Comparison of ENCODE assay signal across 1 cellular context in genomic region chr6:131807644-131808459, GRCh38.
TF ChIP-seq lines count a peak whose summit lies in the region.

Gene ENPP1 (plus strand): TSS chr6:131808020. CDS start chr6:131808036, 16 bp downstream.

TF ChIP-seq in HepG2, 621 proteins besides CTCF, POLR2A, EP300 and RAD21 (continued from another document and continues in another):
- TF ChIP-seq E2F5 (CRISPR knock-in tag; conservative IDR thresholded peaks at IDR 0.05) (no peak), ZNF510 (CRISPR knock-in tag; IDR thresholded peaks at IDR 0.05; ENCODE audit: low read depth) (no peak), MAF1 (CRISPR knock-in tag; IDR thresholded peaks at IDR 0.05; ENCODE audit: borderline replicate concordance) (peak; percentile 65), HIC2 (CRISPR knock-in tag; IDR thresholded peaks at IDR 0.05; ENCODE audit: low read depth) (no peak), RXRA (CRISPR knock-in tag; IDR thresholded peaks at IDR 0.05) (peak; percentile 70; the same call in 1 of the 2 replicates), IRF2 (CRISPR knock-in tag; IDR thresholded peaks at IDR 0.05) (no peak; the same call in 1 of the 2 replicates), TBX3 (IDR thresholded peaks at IDR 0.05; ENCODE audit: borderline replicate concordance) (no peak), ZNF12 (CRISPR knock-in tag; IDR thresholded peaks at IDR 0.05) (no peak; the same call in 1 of the 2 replicates), CREB1 (IDR thresholded peaks at IDR 0.05) (no peak), CREB1 (CRISPR knock-in tag; IDR thresholded peaks at IDR 0.05) (no peak), TMF1 (CRISPR knock-in tag; IDR thresholded peaks at IDR 0.05; ENCODE audit: low read depth) (peak; percentile 71), CHCHD3 (CRISPR knock-in tag; IDR thresholded peaks at IDR 0.05) (no peak; the same call in 1 of the 2 replicates), RXRB (CRISPR knock-in tag; IDR thresholded peaks at IDR 0.05; ENCODE audit: borderline replicate concordance) (peak; percentile 53), RNF219 (CRISPR knock-in tag; IDR thresholded peaks at IDR 0.05) (no peak), ADNP (CRISPR knock-in tag; IDR thresholded peaks at IDR 0.05) (no peak), ATF3 (CRISPR knock-in tag; IDR thresholded peaks at IDR 0.05) (no peak), RNF2 (conservative IDR thresholded peaks at IDR 0.05; ENCODE audit: low read depth) (0 out of 2 replicates have a peak, but pooled peaks have one; percentile 30)
- TF ChIP-seq, protein P1, sequence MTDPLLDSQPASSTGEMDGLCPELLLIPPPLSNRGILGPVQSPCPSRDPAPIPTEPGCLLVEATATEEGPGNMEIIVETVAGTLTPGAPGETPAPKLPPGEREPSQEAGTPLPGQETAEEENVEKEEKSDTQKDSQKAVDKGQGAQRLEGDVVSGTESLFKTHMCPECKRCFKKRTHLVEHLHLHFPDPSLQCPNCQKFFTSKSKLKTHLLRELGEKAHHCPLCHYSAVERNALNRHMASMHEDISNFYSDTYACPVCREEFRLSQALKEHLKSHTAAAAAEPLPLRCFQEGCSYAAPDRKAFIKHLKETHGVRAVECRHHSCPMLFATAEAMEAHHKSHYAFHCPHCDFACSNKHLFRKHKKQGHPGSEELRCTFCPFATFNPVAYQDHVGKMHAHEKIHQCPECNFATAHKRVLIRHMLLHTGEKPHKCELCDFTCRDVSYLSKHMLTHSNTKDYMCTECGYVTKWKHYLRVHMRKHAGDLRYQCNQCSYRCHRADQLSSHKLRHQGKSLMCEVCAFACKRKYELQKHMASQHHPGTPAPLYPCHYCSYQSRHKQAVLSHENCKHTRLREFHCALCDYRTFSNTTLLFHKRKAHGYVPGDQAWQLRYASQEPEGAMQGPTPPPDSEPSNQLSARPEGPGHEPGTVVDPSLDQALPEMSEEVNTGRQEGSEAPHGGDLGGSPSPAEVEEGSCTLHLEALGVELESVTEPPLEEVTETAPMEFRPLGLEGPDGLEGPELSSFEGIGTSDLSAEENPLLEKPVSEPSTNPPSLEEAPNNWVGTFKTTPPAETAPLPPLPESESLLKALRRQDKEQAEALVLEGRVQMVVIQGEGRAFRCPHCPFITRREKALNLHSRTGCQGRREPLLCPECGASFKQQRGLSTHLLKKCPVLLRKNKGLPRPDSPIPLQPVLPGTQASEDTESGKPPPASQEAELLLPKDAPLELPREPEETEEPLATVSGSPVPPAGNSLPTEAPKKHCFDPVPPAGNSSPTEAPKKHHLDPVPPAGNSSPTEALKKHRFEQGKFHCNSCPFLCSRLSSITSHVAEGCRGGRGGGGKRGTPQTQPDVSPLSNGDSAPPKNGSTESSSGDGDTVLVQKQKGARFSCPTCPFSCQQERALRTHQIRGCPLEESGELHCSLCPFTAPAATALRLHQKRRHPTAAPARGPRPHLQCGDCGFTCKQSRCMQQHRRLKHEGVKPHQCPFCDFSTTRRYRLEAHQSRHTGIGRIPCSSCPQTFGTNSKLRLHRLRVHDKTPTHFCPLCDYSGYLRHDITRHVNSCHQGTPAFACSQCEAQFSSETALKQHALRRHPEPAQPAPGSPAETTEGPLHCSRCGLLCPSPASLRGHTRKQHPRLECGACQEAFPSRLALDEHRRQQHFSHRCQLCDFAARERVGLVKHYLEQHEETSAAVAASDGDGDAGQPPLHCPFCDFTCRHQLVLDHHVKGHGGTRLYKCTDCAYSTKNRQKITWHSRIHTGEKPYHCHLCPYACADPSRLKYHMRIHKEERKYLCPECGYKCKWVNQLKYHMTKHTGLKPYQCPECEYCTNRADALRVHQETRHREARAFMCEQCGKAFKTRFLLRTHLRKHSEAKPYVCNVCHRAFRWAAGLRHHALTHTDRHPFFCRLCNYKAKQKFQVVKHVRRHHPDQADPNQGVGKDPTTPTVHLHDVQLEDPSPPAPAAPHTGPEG (CRISPR knock-in tag; IDR thresholded peaks at IDR 0.05) = peak; percentile 85
- TF ChIP-seq, protein P2, sequence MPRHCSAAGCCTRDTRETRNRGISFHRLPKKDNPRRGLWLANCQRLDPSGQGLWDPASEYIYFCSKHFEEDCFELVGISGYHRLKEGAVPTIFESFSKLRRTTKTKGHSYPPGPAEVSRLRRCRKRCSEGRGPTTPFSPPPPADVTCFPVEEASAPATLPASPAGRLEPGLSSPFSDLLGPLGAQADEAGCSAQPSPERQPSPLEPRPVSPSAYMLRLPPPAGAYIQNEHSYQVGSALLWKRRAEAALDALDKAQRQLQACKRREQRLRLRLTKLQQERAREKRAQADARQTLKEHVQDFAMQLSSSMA (CRISPR knock-in tag; IDR thresholded peaks at IDR 0.05) = no peak
- TF ChIP-seq, protein P3, sequence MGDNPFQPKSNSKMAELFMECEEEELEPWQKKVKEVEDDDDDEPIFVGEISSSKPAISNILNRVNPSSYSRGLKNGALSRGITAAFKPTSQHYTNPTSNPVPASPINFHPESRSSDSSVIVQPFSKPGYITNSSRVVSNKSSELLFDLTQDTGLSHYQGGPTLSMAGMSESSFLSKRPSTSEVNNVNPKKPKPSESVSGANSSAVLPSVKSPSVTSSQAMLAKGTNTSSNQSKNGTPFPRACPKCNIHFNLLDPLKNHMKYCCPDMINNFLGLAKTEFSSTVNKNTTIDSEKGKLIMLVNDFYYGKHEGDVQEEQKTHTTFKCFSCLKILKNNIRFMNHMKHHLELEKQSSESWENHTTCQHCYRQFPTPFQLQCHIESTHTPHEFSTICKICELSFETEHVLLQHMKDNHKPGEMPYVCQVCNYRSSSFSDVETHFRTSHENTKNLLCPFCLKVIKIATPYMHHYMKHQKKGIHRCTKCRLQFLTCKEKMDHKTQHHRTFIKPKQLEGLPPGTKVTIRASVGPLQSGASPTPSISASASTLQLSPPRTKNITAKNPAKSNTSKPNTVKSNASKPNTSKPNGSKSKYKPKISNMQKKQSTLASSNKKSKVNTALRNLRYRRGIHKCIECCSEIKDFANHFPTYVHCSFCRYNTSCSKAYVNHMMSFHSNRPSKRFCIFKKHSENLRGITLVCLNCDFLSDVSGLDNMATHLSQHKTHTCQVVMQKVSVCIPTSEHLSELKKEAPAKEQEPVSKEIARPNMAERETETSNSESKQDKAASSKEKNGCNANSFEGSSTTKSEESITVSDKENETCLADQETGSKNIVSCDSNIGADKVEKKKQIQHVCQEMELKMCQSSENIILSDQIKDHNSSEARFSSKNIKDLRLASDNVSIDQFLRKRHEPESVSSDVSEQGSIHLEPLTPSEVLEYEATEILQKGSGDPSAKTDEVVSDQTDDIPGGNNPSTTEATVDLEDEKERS (CRISPR knock-in tag; IDR thresholded peaks at IDR 0.05) = no peak
- TF ChIP-seq, protein P4, sequence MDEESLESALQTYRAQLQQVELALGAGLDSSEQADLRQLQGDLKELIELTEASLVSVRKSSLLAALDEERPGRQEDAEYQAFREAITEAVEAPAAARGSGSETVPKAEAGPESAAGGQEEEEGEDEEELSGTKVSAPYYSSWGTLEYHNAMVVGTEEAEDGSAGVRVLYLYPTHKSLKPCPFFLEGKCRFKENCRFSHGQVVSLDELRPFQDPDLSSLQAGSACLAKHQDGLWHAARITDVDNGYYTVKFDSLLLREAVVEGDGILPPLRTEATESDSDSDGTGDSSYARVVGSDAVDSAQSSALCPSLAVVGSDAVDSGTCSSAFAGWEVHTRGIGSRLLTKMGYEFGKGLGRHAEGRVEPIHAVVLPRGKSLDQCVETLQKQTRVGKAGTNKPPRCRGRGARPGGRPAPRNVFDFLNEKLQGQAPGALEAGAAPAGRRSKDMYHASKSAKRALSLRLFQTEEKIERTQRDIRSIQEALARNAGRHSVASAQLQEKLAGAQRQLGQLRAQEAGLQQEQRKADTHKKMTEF (CRISPR knock-in tag; IDR thresholded peaks at IDR 0.05) = peak; percentile 73; the same call in 1 of the 2 replicates
- TF ChIP-seq, protein P5, sequence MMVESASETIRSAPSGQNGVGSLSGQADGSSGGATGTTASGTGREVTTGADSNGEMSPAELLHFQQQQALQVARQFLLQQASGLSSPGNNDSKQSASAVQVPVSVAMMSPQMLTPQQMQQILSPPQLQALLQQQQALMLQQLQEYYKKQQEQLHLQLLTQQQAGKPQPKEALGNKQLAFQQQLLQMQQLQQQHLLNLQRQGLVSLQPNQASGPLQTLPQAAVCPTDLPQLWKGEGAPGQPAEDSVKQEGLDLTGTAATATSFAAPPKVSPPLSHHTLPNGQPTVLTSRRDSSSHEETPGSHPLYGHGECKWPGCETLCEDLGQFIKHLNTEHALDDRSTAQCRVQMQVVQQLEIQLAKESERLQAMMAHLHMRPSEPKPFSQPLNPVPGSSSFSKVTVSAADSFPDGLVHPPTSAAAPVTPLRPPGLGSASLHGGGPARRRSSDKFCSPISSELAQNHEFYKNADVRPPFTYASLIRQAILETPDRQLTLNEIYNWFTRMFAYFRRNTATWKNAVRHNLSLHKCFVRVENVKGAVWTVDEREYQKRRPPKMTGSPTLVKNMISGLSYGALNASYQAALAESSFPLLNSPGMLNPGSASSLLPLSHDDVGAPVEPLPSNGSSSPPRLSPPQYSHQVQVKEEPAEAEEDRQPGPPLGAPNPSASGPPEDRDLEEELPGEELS (CRISPR knock-in tag; IDR thresholded peaks at IDR 0.05) = no peak
- TF ChIP-seq, protein P6, sequence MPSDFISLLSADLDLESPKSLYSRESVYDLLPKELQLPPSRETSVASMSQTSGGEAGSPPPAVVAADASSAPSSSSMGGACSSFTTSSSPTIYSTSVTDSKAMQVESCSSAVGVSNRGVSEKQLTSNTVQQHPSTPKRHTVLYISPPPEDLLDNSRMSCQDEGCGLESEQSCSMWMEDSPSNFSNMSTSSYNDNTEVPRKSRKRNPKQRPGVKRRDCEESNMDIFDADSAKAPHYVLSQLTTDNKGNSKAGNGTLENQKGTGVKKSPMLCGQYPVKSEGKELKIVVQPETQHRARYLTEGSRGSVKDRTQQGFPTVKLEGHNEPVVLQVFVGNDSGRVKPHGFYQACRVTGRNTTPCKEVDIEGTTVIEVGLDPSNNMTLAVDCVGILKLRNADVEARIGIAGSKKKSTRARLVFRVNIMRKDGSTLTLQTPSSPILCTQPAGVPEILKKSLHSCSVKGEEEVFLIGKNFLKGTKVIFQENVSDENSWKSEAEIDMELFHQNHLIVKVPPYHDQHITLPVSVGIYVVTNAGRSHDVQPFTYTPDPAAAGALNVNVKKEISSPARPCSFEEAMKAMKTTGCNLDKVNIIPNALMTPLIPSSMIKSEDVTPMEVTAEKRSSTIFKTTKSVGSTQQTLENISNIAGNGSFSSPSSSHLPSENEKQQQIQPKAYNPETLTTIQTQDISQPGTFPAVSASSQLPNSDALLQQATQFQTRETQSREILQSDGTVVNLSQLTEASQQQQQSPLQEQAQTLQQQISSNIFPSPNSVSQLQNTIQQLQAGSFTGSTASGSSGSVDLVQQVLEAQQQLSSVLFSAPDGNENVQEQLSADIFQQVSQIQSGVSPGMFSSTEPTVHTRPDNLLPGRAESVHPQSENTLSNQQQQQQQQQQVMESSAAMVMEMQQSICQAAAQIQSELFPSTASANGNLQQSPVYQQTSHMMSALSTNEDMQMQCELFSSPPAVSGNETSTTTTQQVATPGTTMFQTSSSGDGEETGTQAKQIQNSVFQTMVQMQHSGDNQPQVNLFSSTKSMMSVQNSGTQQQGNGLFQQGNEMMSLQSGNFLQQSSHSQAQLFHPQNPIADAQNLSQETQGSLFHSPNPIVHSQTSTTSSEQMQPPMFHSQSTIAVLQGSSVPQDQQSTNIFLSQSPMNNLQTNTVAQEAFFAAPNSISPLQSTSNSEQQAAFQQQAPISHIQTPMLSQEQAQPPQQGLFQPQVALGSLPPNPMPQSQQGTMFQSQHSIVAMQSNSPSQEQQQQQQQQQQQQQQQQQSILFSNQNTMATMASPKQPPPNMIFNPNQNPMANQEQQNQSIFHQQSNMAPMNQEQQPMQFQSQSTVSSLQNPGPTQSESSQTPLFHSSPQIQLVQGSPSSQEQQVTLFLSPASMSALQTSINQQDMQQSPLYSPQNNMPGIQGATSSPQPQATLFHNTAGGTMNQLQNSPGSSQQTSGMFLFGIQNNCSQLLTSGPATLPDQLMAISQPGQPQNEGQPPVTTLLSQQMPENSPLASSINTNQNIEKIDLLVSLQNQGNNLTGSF (CRISPR knock-in tag; IDR thresholded peaks at IDR 0.05) = peak; percentile 71; the same call in 1 of the 2 replicates
- TF ChIP-seq, protein P7, sequence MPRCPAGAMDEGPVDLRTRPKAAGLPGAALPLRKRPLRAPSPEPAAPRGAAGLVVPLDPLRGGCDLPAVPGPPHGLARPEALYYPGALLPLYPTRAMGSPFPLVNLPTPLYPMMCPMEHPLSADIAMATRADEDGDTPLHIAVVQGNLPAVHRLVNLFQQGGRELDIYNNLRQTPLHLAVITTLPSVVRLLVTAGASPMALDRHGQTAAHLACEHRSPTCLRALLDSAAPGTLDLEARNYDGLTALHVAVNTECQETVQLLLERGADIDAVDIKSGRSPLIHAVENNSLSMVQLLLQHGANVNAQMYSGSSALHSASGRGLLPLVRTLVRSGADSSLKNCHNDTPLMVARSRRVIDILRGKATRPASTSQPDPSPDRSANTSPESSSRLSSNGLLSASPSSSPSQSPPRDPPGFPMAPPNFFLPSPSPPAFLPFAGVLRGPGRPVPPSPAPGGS (CRISPR knock-in tag; IDR thresholded peaks at IDR 0.05) = peak; percentile 43; the same call in 1 of the 2 replicates
